9 cellular contexts compared by ENCODE assay signal in genomic region chr15:40325188-40325587, GRCh38. TPM values are rescaled to one million over a fixed set of nuclear protein-coding genes. Genes with fewer than 3 reads are reported as not detected.
DNase-seq lines count a peak whose midpoint lies in the region; ATAC-seq, FAIRE-seq and TF ChIP-seq lines count a peak whose summit lies in the region.
"Had no signal": no experiment of that assay in that cellular context is flagged by ENCODE, and none has a peak within 500 bp of the region (broad histone marks: within the 10 kb centered on the region; RNA-seq: fewer than 3 reads in every experiment).

No MANE protein-coding gene starts in this region.

- H3K27ac ChIP-seq in cardiac muscle cell, result peak overlapping the region; percentile 99
- no peak overlapping the region for H3K27ac ChIP-seq in mesodermal cell (ENCODE audit: low read depth, low read length, severe bottlenecking)
- H3K27ac ChIP-seq in upper lobe of right lung, result peak overlapping the region; percentile 81

- peak in 1 of 2 donors; percentile 41 for DNase-seq in cardiac muscle cell (ENCODE audit: low read depth in 1 of 2, low spot score in 1 of 2)
- no peak for DNase-seq in left cardiac atrium
- no peak for DNase-seq in astrocyte of the spinal cord (ENCODE audit: low read depth, low spot score)
- no peak for DNase-seq in upper lobe of right lung
- DNase-seq in NCI-H128 (lab: John Stamatoyannopoulos, UW; ENCODE audit: unreplicated experiment), result no peak
- DNase-seq in GM12891 (ENCODE audit: insufficient read length, low spot score), result no peak
- DNase-seq: NCI-H2171 had no signal

- no peaks in the 10 kb centered on the region for H3K9me3 ChIP-seq in cardiac muscle cell (ENCODE audit: low read depth)
- H3K9me3 ChIP-seq in mesodermal cell (ENCODE audit: control insufficient read depth, low read length), result no peaks in the 10 kb centered on the region
- H3K9me3 ChIP-seq in upper lobe of right lung, result no peaks in the 10 kb centered on the region

- TF ChIP-seq POLR2A in GM12891 (IDR thresholded peaks at IDR 0.05; ENCODE audit: low read depth, low read length), result no peak

- whole genome bisulfite sequencing in mesodermal cell (ENCODE audit: insufficient coverage in 2 of 2), 2 experiments, result 80 to 100% methylated on average over 1 of the region's 2 CpGs

- peaks cover 66% of the 10 kb centered on the region for H3K4me1 ChIP-seq in cardiac muscle cell (ENCODE audit: low read depth)
- H3K4me1 ChIP-seq in mesodermal cell (ENCODE audit: control insufficient read depth, insufficient read depth, low read length, poor library complexity, severe bottlenecking), result peaks cover 63% of the 10 kb centered on the region
- H3K4me1 ChIP-seq in upper lobe of right lung, result peaks cover 50% of the 10 kb centered on the region

- FAIRE-seq in GM12891 (lab: Jason Lieb, UNC), result no peak

- in situ Hi-C loops in astrocyte of the spinal cord (cut with HindIII; ENCODE audit: low sequenced_read_pairs), result no loop called here

- peaks cover 6% of the 10 kb centered on the region for H3K36me3 ChIP-seq in cardiac muscle cell
- H3K36me3 ChIP-seq in mesodermal cell (ENCODE audit: control insufficient read depth, insufficient read depth, low read length), result peaks cover 9% of the 10 kb centered on the region
- H3K36me3 ChIP-seq in upper lobe of right lung, result no peaks in the 10 kb centered on the region

- ATAC-seq in left cardiac atrium (no peak), upper lobe of right lung (no peak), HG02798 (IDR thresholded peaks at IDR 0.05; ENCODE audit: poor library complexity, unreplicated experiment) (no peak)

- H3K4me3 ChIP-seq in cardiac muscle cell, result peak overlapping the region; percentile 92
- peak overlapping the region; percentile 61 for H3K4me3 ChIP-seq in astrocyte of the spinal cord (ENCODE audit: low read depth, low read length)
- H3K4me3 ChIP-seq in mesodermal cell (ENCODE audit: extremely low read depth, insufficient read depth, low read length, poor library complexity, severe bottlenecking), result peak overlapping the region; percentile 63
- H3K4me3 ChIP-seq in upper lobe of right lung, result peak overlapping the region; percentile 74

- intact Hi-C loops in left cardiac atrium (cut with DNase I), result no loop called here
- intact Hi-C loops in upper lobe of right lung (cut with DNase I), result no loop called here

- H3K27me3 ChIP-seq in cardiac muscle cell (no peaks in the 10 kb centered on the region), upper lobe of right lung (no peaks in the 10 kb centered on the region)

- no peak for TF ChIP-seq CTCF in cardiac muscle cell (IDR thresholded peaks at IDR 0.05; ENCODE audit: low read depth, low read length)
- TF ChIP-seq CTCF in astrocyte of the spinal cord (IDR thresholded peaks at IDR 0.05; ENCODE audit: low read depth, low read length), result no peak
- TF ChIP-seq CTCF in upper lobe of right lung (IDR thresholded peaks at IDR 0.05), result no peak

TF ChIP-seq in GM12891, 5 proteins besides CTCF, POLR2A, EP300 and RAD21:
- TF ChIP-seq TAF1 (IDR thresholded peaks at IDR 0.05; ENCODE audit: low read depth, low read length), result no peak
- TF ChIP-seq POU2F2 (IDR thresholded peaks at IDR 0.05; ENCODE audit: low read depth, low read length), result no peak
- no peak for TF ChIP-seq SPI1 (IDR thresholded peaks at IDR 0.05; ENCODE audit: low read depth, low read length)
- TF ChIP-seq PAX5 (IDR thresholded peaks at IDR 0.05; ENCODE audit: insufficient read depth, low read length, severe bottlenecking), result no peak
- TF ChIP-seq POLR2AphosphoS5 (IDR thresholded peaks at IDR 0.05; ENCODE audit: low read depth, low read length), result no peak

RNA-seq across cellular contexts. Expression of gene INAFM2, which starts 1.7 kb away (rescaled TPM):
- 133 and 217 TPM in 2 replicates for total RNA-seq in cardiac muscle cell
- 186 and 330 TPM in 2 replicates for polyA plus RNA-seq in cardiac muscle cell
- total RNA-seq in left cardiac atrium, result 10 to 100 TPM; 53.4 to 76.6 TPM
- polyA plus RNA-seq in mesodermal cell (2013, experiment 1 of 2), result 23.6 TPM
- polyA plus RNA-seq in mesodermal cell (2013, experiment 2 of 2), result 24.0 TPM
- total RNA-seq in upper lobe of right lung, result 39.5 TPM
- 3.0 TPM for polyA plus RNA-seq in GM12891 (2012; ENCODE audit: low read depth, missing spikeins)

RNA-seq across cellular contexts. Expression of gene CCDC9B, which starts 15.6 kb away (rescaled TPM):
- total RNA-seq in cardiac muscle cell, result 8.2 and 9.6 TPM in 2 replicates
- polyA plus RNA-seq in cardiac muscle cell, result 12.5 and 14.6 TPM in 2 replicates
- total RNA-seq in left cardiac atrium, result 10 to 100 TPM; 72.1 to 83.8 TPM
- 0.48 TPM for polyA plus RNA-seq in mesodermal cell (2013, experiment 1 of 2)
- polyA plus RNA-seq in mesodermal cell (2013, experiment 2 of 2), result 0.46 TPM
- 72.5 TPM for total RNA-seq in upper lobe of right lung
- polyA plus RNA-seq in GM12891 (2012; ENCODE audit: low read depth, missing spikeins), result 0.06 TPM

RNA-seq across cellular contexts. Expression of gene PLCB2, which starts 17.5 kb away (rescaled TPM):
- total RNA-seq in cardiac muscle cell (16.9 and 41.2 TPM in 2 replicates), left cardiac atrium (10 to 100 TPM in 1 of 2 donors, 1 to 10 TPM in 1; 8.4 to 13.5 TPM), upper lobe of right lung (61.2 TPM)
- polyA plus RNA-seq in cardiac muscle cell, result 28.3 and 45.9 TPM in 2 replicates
- 32.5 TPM for polyA plus RNA-seq in mesodermal cell (2013, experiment 1 of 2)
- 19.1 TPM for polyA plus RNA-seq in mesodermal cell (2013, experiment 2 of 2)
- polyA plus RNA-seq in GM12891 (2012; ENCODE audit: low read depth, missing spikeins), result 22.2 TPM

RNA-seq across cellular contexts. Expression of gene PHGR1, which starts 25.6 kb away (rescaled TPM):
- total RNA-seq in cardiac muscle cell (not detected in 2 replicates), left cardiac atrium (not detected), upper lobe of right lung (not detected)
- not detected in 2 replicates for polyA plus RNA-seq in cardiac muscle cell
- polyA plus RNA-seq in mesodermal cell (2013, experiment 1 of 2), result not detected
- polyA plus RNA-seq in mesodermal cell (2013, experiment 2 of 2), result not detected
- not detected for polyA plus RNA-seq in GM12891 (2012; ENCODE audit: low read depth, missing spikeins)

RNA-seq across cellular contexts. Expression of gene DISP2, which starts 32.8 kb away (rescaled TPM):
- total RNA-seq in cardiac muscle cell, result 0.15 and 0.21 TPM in 2 replicates
- polyA plus RNA-seq in cardiac muscle cell, result 0.05 TPM in 1 of 2 replicates, not detected in the other
- 1 to 10 TPM in 1 of 2 donors, under 1 TPM in 1; 0.31 to 6.5 TPM for total RNA-seq in left cardiac atrium
- 0.77 TPM for polyA plus RNA-seq in mesodermal cell (2013, experiment 1 of 2)
- polyA plus RNA-seq in mesodermal cell (2013, experiment 2 of 2), result 1.8 TPM
- 6.5 TPM for total RNA-seq in upper lobe of right lung
- polyA plus RNA-seq in GM12891 (2012; ENCODE audit: low read depth, missing spikeins), result 0.35 TPM
